Comparison of ENCODE assay signal across 16 cellular contexts in the genomic region with DNA sequence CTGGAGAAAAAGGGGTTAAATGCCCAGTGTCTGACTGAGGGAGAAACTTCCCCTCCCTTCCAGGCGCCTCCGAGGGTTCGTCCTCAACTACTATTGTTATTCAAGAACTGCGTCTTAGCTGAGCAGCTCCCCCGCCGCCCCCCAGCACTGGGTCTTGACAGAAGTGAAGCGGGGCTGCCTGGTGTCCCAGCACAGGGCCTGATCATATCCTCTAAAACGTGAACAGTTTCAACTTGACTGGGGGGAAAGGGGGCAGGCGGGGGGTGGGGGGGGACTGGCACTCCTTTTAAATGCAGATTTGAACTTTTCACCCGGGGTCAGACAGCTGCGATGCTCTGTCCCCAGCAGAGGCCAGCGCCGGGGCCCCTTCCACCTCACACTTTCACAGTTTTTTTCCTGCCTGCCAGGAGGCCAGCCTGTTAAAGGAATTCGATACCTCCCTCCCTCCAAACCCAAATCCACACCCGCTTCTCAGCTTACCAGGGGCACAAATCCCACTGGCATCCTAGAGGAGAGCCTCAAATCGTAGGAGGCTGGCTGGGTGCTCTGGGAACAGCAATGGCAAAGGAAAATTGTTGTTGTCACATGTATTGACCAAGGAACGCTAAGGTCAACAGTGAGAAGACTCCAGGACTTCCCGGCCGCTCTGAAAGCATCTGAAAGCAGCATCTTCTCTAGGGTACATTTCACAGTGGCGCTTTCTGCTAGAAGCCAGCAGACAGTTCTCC. TPM values are rescaled to one million over a fixed set of nuclear protein-coding genes. Genes with fewer than 3 reads are reported as not detected.
DNase-seq lines count a peak whose midpoint lies in the region; ATAC-seq, FAIRE-seq and TF ChIP-seq lines count a peak whose summit lies in the region.
"Had no signal": no experiment of that assay in that cellular context is flagged by ENCODE, and none has a peak within 500 bp of the region (broad histone marks: within the 10 kb centered on the region; RNA-seq: fewer than 3 reads in every experiment).

No MANE protein-coding gene starts in this region.

- H3K36me3 ChIP-seq in HUES6 (ENCODE audit: control insufficient read depth, insufficient read depth, low read length), result no peaks in the 10 kb centered on the region
- no peaks in the 10 kb centered on the region for H3K36me3 ChIP-seq in neuron (ENCODE audit: insufficient read depth, low read length)
- no peaks in the 10 kb centered on the region for H3K36me3 ChIP-seq in adrenal gland (replicated peaks in 1 of 2)
- H3K36me3 ChIP-seq in CD8-positive, alpha-beta memory T cell (ENCODE audit: insufficient read depth, low read length), result no peaks in the 10 kb centered on the region

- H3K4me1 Mint-ChIP-seq in CD8-positive, alpha-beta memory T cell, result no peaks in the 10 kb centered on the region

- H3K27ac ChIP-seq in A549 (peak overlapping the region in 1 of 2 experiments; percentile 65; a peak in 3 of 6 replicates), HUES6 (ENCODE audit: low read depth, low read length) (no peak overlapping the region), dorsolateral prefrontal cortex (peak overlapping the region in 30 of 59 donors; percentile 1 to 71 (median 40)), adrenal gland (peak overlapping the region in 1 of 5 donors; percentile 31)
- no peak overlapping the region for H3K27ac ChIP-seq in CD8-positive, alpha-beta memory T cell (ENCODE audit: low read depth, low read length)
- H3K27ac ChIP-seq: epithelial cell of prostate, VCaP had no signal

- TF ChIP-seq RAD21 in A549 (conservative IDR thresholded peaks at IDR 0.05 in 1 of 2, IDR thresholded peaks at IDR 0.05 in 1 of 2), result no peak

- WGBS in A549 (ENCODE audit: missing lambda C conversion rate), result 63% methylated on average over 19 of the region's 20 CpGs
- 66 to 73% (median 69%) methylated on average over 11 to 20 of the region's 20 CpGs for WGBS in adrenal gland, 4 donors

- H2AFZ ChIP-seq in neuron (ENCODE audit: low read depth, low read length), result no peak overlapping the region

- H3K4me2 ChIP-seq in A549, result peak overlapping the region; percentile 42

- CTCF ChIA-PET in A549 (lab: Yijun Ruan, JAX), result interaction anchor here (0.6 kb wide), 1 partner anchor 60 kb away, joined by 3 read pairs; no protein-coding TSS in a partner anchor
- CTCF ChIA-PET in CD8-positive, alpha-beta memory T cell (lab: Charles Lee), result no interaction called here

- TF ChIP-seq POLR2A in A549 (IDR thresholded peaks at IDR 0.05; ENCODE audit: low read length) (no peak), adrenal gland (IDR thresholded peaks at IDR 0.05) (no peak)

- peaks cover 20 to 24% of the 10 kb centered on the region in 2 donors for H3K27me3 Mint-ChIP-seq in CD8-positive, alpha-beta memory T cell

- POLR2A ChIA-PET in A549 (lab: Yijun Ruan, JAX), result no interaction called here
- POLR2A ChIA-PET in CD8-positive, alpha-beta memory T cell (lab: Charles Lee), result no interaction called here

- H3K36me3 Mint-ChIP-seq in CD8-positive, alpha-beta memory T cell, result no peaks in the 10 kb centered on the region
- H3K36me3 Mint-ChIP-seq: natural killer cell had no signal

- TF ChIP-seq EP300 in A549 (IDR thresholded peaks at IDR 0.05), result no peak

- TF ChIP-seq CTCF in A549 (IDR thresholded peaks at IDR 0.05) (no peak), dorsolateral prefrontal cortex (IDR thresholded peaks at IDR 0.05 in 54 of 56, conservative IDR thresholded peaks at IDR 0.05 in 2 of 56; ENCODE audit: low read depth in 1 of 56, partially characterized antibody in 56 of 56) (no peak), adrenal gland (IDR thresholded peaks at IDR 0.05) (no peak)

- H3K4me3 Mint-ChIP-seq in CD8-positive, alpha-beta memory T cell, result no peak overlapping the region
- H3K4me3 Mint-ChIP-seq: activated T-cell treated with anti-CD3 and anti-CD28 coated beads, Interleukin-2, amount 50 U/mL, for 4 hours; stimulated activated naive CD8-positive, alpha-beta T cell treated with anti-CD3 and anti-CD28 coated beads, Interleukin-15, Interleukin-2, amounts not matched to agents 100 ng/mL and 50 ng/mL, for 24 hours had no signal

- H3K9ac ChIP-seq in HUES6 (ENCODE audit: low read length), result no peak overlapping the region

- H3K4me3 ChIP-seq in A549 (no peak overlapping the region), HUES6 (ENCODE audit: low read depth, low read length) (peak overlapping the region; percentile 27; the same call in 1 of the 2 replicates), dorsolateral prefrontal cortex (peak overlapping the region in 7 of 59 donors; percentile 0 to 24 (median 17)), neuron (ENCODE audit: low read length) (peak overlapping the region; percentile 22), adrenal gland (no peak overlapping the region)
- H3K4me3 ChIP-seq in CD8-positive, alpha-beta memory T cell (ENCODE audit: low read length), result no peak overlapping the region

- H3K9me3 ChIP-seq in A549 (no peaks in the 10 kb centered on the region), HUES6 (ENCODE audit: control insufficient read depth, insufficient read depth, low read depth, low read length) (no peaks in the 10 kb centered on the region), neuron (ENCODE audit: low read length) (no peaks in the 10 kb centered on the region), adrenal gland (replicated peaks in 1 of 3) (no peaks in the 10 kb centered on the region)
- no peaks in the 10 kb centered on the region for H3K9me3 ChIP-seq in CD8-positive, alpha-beta memory T cell (ENCODE audit: low read length)

- H3K9me3 Mint-ChIP-seq in CD8-positive, alpha-beta memory T cell, result peaks cover 0 to 5% (median 0%) of the 10 kb centered on the region in 5 donors
- H3K9me3 Mint-ChIP-seq: activated T-cell treated with anti-CD3 and anti-CD28 coated beads, Interleukin-2, amount 50 U/mL, for 4 hours; IgD-negative memory B cell; natural killer cell; stimulated activated naive CD8-positive, alpha-beta T cell treated with anti-CD3 and anti-CD28 coated beads, Interleukin-15, Interleukin-2, amounts not matched to agents 100 ng/mL and 50 ng/mL, for 24 hours had no signal

- no peak for DNase-seq in A549 (ENCODE audit: low read depth in 1 of 2, low spot score in 1 of 2)
- no peak for DNase-seq in dorsolateral prefrontal cortex
- DNase-seq in adrenal gland, result no peak
- no peak for DNase-seq in CD8-positive, alpha-beta memory T cell
- DNase-seq in activated T-cell treated with anti-CD3 and anti-CD28 coated beads, Interleukin-2, amount 50 U/mL, for 1 hour, result no peak
- DNase-seq: activated T-cell treated with anti-CD3 and anti-CD28 coated beads, Interleukin-2, amount 50 U/mL, for 4 hours; EL; natural killer cell; NCI-H187 had no signal

- intact Hi-C loops in dorsolateral prefrontal cortex (cut with DNase I) (no loop called here), adrenal gland (cut with DNase I) (no loop called here)

- FAIRE-seq in A549 (lab: Jason Lieb, UNC), result no peak

- H3K27ac Mint-ChIP-seq in CD8-positive, alpha-beta memory T cell, result no peak overlapping the region
- H3K27ac Mint-ChIP-seq: stimulated activated naive CD8-positive, alpha-beta T cell treated with anti-CD3 and anti-CD28 coated beads, Interleukin-15, Interleukin-2, amounts not matched to agents 100 ng/mL and 50 ng/mL, for 24 hours had no signal

- peaks cover 47% of the 10 kb centered on the region for H3K4me1 ChIP-seq in A549
- H3K4me1 ChIP-seq in HUES6 (ENCODE audit: control insufficient read depth, insufficient read depth, low read length), result peaks cover 65% of the 10 kb centered on the region
- peaks cover 82% of the 10 kb centered on the region for H3K4me1 ChIP-seq in neuron (ENCODE audit: insufficient read depth, low read length)
- peaks cover 14 to 53% of the 10 kb centered on the region in 2 donors for H3K4me1 ChIP-seq in adrenal gland (replicated peaks in 1 of 2)
- H3K4me1 ChIP-seq in CD8-positive, alpha-beta memory T cell (ENCODE audit: insufficient read depth, low read length), result no peaks in the 10 kb centered on the region

- ATAC-seq in A549, result peak in 1 of 2 experiments; percentile 21; a peak in 3 of 6 replicates
- no peak for ATAC-seq in GM18511 (IDR thresholded peaks at IDR 0.05; ENCODE audit: unreplicated experiment)
- ATAC-seq: activated T-cell treated with anti-CD3 and anti-CD28 coated beads, Interleukin-2, amount 50 U/mL, for 4 hours had no signal

- H3K27me3 ChIP-seq in HUES6 (ENCODE audit: control insufficient read depth, insufficient read depth, low read length) (peaks cover 98% of the 10 kb centered on the region), dorsolateral prefrontal cortex (peaks cover 0 to 5% (median 0%) of the 10 kb centered on the region in 45 donors), neuron (ENCODE audit: insufficient read depth, low read length) (no peaks in the 10 kb centered on the region), adrenal gland (no peaks in the 10 kb centered on the region)
- no peaks in the 10 kb centered on the region for H3K27me3 ChIP-seq in CD8-positive, alpha-beta memory T cell (ENCODE audit: insufficient read depth, low read length, poor library complexity, severe bottlenecking)

TF ChIP-seq in A549, 52 proteins besides CTCF, POLR2A, EP300 and RAD21 (continues in another document):
- no peak for TF ChIP-seq ZSCAN20 (CRISPR knock-in tag; IDR thresholded peaks at IDR 0.05)
- TF ChIP-seq PHF8 (IDR thresholded peaks at IDR 0.05; ENCODE audit: borderline replicate concordance, low read depth), result no peak
- no peak for TF ChIP-seq TFCP2L1 (CRISPR knock-in tag; IDR thresholded peaks at IDR 0.05)
- TF ChIP-seq, protein P1, sequence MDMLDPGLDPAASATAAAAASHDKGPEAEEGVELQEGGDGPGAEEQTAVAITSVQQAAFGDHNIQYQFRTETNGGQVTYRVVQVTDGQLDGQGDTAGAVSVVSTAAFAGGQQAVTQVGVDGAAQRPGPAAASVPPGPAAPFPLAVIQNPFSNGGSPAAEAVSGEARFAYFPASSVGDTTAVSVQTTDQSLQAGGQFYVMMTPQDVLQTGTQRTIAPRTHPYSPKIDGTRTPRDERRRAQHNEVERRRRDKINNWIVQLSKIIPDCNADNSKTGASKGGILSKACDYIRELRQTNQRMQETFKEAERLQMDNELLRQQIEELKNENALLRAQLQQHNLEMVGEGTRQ (IDR thresholded peaks at IDR 0.05), result no peak
- TF ChIP-seq GATA3 (IDR thresholded peaks at IDR 0.05; ENCODE audit: borderline replicate concordance), result no peak
- TF ChIP-seq, protein P2, sequence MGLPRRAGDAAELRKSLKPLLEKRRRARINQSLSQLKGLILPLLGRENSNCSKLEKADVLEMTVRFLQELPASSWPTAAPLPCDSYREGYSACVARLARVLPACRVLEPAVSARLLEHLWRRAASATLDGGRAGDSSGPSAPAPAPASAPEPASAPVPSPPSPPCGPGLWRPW (IDR thresholded peaks at IDR 0.05), result no peak

RNA-seq across cellular contexts. Expression of a gene that starts 14.5 kb away (rescaled TPM):
- polyA plus RNA-seq in A549 (2011; rRNA removed), result 6.5 and 11.0 TPM in 2 replicates
- polyA plus RNA-seq in A549 (2012; cell fraction: cytosol; rRNA removed), result 2.9 and 4.0 TPM in 2 replicates
- polyA plus RNA-seq in A549 (2012; cell fraction: nucleus; rRNA removed), result 4.6 and 5.1 TPM in 2 replicates
- 3.9 to 4.0 TPM (median 3.9 TPM) in 3 replicates for polyA plus RNA-seq in A549 (2017; fragmentation: RNase III; extraction: RNeasy Plus Mini Kit Qiagen cat#74134 plus additional on column Dnase treatment)
- 25.9 and 28.7 TPM in 2 replicates for polyA minus RNA-seq in A549 (2011; rRNA and poly(A)+ RNA removed)
- 10 to 100 TPM in 109 of 120 experiments, 1 to 10 TPM in 11; 7.3 to 24.4 (median 13.4) TPM for total RNA-seq in dorsolateral prefrontal cortex
- total RNA-seq in adrenal gland, result 10 to 100 TPM; 16.8 to 31.6 (median 21.7) TPM
- 10 to 100 TPM in 1 of 3 donors, 1 to 10 TPM in 2; 2.4 to 11.2 (median 9.4) TPM for polyA plus RNA-seq in adrenal gland
- total RNA-seq in CD8-positive, alpha-beta memory T cell, result under 1 TPM; 0.20 to 0.22 TPM
- polyA plus RNA-seq in CD8-positive, alpha-beta memory T cell, result 0.13 TPM

Comparison
In these comparisons a context has a peak if more than half of its experiments do, and no peak if none do; other contexts are left out.
1. H3K27ac ChIP-seq: peak in dorsolateral prefrontal cortex (30 of 59); none in HUES6 (single experiment) and CD8-positive, alpha-beta memory T cell (single experiment).
2. H3K4me3 ChIP-seq: peak in HUES6 (single experiment) and neuron (single experiment); none in A549 (single experiment), adrenal gland (0 of 4) and CD8-positive, alpha-beta memory T cell (single experiment).
3. RNA of a gene that starts 14.5 kb away (total RNA-seq): 16.8 to 31.6 TPM in adrenal gland and 7.3 to 24.4 TPM in dorsolateral prefrontal cortex; 0.20 to 0.22 TPM in CD8-positive, alpha-beta memory T cell; every median in the first group is over 4 times any median in the second.